Comparison of ENCODE assay signal across 20 cellular contexts in the genomic region with DNA sequence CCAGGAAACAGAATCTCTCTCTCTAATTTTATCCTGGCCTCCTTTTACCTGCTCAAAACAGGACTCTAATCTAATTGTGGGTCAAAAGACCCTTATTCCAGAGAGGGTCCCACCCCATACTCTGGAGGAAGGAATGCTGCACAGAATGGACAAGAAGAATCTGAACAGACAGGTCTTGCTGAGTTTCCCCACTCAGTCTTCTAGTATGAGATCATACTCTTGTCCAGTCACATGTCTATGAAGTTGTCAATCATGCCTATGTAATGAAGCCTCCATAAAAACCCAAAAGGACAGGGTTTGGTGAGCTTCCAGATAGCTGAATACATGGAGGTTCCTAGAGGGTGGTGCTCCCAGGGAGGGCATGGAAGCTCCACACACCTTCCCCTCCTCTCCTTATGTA.
DNase-seq lines count a peak whose midpoint lies in the region; ATAC-seq, FAIRE-seq and TF ChIP-seq lines count a peak whose summit lies in the region.
"Had no signal": no experiment of that assay in that cellular context is flagged by ENCODE, and none has a peak within 500 bp of the region (broad histone marks: within the 10 kb centered on the region; RNA-seq: fewer than 3 reads in every experiment).

No MANE protein-coding gene starts in this region.

- H3K27me3 Mint-ChIP-seq in GM23338 (ENCODE audit: insufficient read depth, low read depth, poor library complexity): peaks cover 2% of the 10 kb centered on the region
- H3K27me3 Mint-ChIP-seq in mesothelial cell of epicardium (ENCODE audit: low read depth): no peaks in the 10 kb centered on the region
- H3K27me3 Mint-ChIP-seq: CD4-positive, CD25-positive, alpha-beta regulatory T cell had no signal

- 0 out of 2 replicates have a peak overlapping the region, but pooled peaks have one; percentile 52 for H2AFZ ChIP-seq in GM23338

- H3K9me3 Mint-ChIP-seq in GM23338 (no peaks in the 10 kb centered on the region), mesothelial cell of epicardium (peaks cover 3% of the 10 kb centered on the region)

- TF ChIP-seq CTCF in GM23338 (conservative IDR thresholded peaks at IDR 0.05; ENCODE audit: low read depth in 2 of 2) (no peak), bronchial epithelial cell (IDR thresholded peaks at IDR 0.05; ENCODE audit: insufficient read depth, low read length, severe bottlenecking) (no peak), mesothelial cell of epicardium (IDR thresholded peaks at IDR 0.05; ENCODE audit: unreplicated experiment) (no peak), brain microvascular endothelial cell (IDR thresholded peaks at IDR 0.05; ENCODE audit: low read depth, low read length, missing control alignments) (no peak), tibial artery (IDR thresholded peaks at IDR 0.05) (no peak)

- in situ Hi-C loops in brain microvascular endothelial cell (cut with HindIII; ENCODE audit: low pct_ligation_motif_present, low sequenced_read_pairs): no loop called here

- H3K36me3 ChIP-seq in GM23338 (ENCODE audit: insufficient read depth) (no peaks in the 10 kb centered on the region), bronchial epithelial cell (ENCODE audit: control insufficient read depth, insufficient read depth, low read length) (no peaks in the 10 kb centered on the region), brain microvascular endothelial cell (replicated peaks) (no peaks in the 10 kb centered on the region), tibial artery (no peaks in the 10 kb centered on the region)
- H3K36me3 ChIP-seq: BE2C had no signal

- no peak overlapping the region for H3K4me2 ChIP-seq in GM23338

- no peak for FAIRE-seq in bronchial epithelial cell (lab: Jason Lieb, UNC)
- FAIRE-seq: GM12878, H1, HTR-8/SVneo had no signal

- H3K27ac ChIP-seq in GM23338 (ENCODE audit: low read depth) (no peak overlapping the region), brain microvascular endothelial cell (no peak overlapping the region), tibial artery (no peak overlapping the region)
- H3K27ac ChIP-seq: HL-60 had no signal

- peaks cover 5% of the 10 kb centered on the region for H3K4me1 Mint-ChIP-seq in GM23338
- H3K4me1 Mint-ChIP-seq in mesothelial cell of epicardium: peaks cover 8% of the 10 kb centered on the region
- H3K4me1 Mint-ChIP-seq: CD4-positive, CD25-positive, alpha-beta regulatory T cell; CD8-positive, alpha-beta memory T cell had no signal

- H3K36me3 Mint-ChIP-seq in GM23338 (ENCODE audit: low read depth) (no peaks in the 10 kb centered on the region; the same call in 2 of the 3 replicates), mesothelial cell of epicardium (no peaks in the 10 kb centered on the region)
- H3K36me3 Mint-ChIP-seq: CD4-positive, CD25-positive, alpha-beta regulatory T cell; CD8-positive, alpha-beta memory T cell had no signal

- H4K20me1 ChIP-seq in GM23338 (replicated peaks; ENCODE audit: insufficient read depth): no peaks in the 10 kb centered on the region

- H3K9me3 ChIP-seq in tibial artery: no peaks in the 10 kb centered on the region
- H3K9me3 ChIP-seq: BE2C had no signal

- intact Hi-C loops in tibial artery (cut with DNase I; ENCODE audit: low total_unique reads): no loop called here

- peaks cover 10% of the 10 kb centered on the region; the same call in 1 of the 2 replicates for H3K4me1 ChIP-seq in GM23338 (ENCODE audit: insufficient read depth)
- H3K4me1 ChIP-seq in tibial artery: no peaks in the 10 kb centered on the region
- H3K4me1 ChIP-seq: BE2C had no signal

- H3K4me3 Mint-ChIP-seq in GM23338 (no peak overlapping the region), mesothelial cell of epicardium (no peak overlapping the region)
- H3K4me3 Mint-ChIP-seq: CD4-positive, CD25-positive, alpha-beta regulatory T cell; CD8-positive, alpha-beta memory T cell; H9 had no signal

- no peaks in the 10 kb centered on the region for H3F3A ChIP-seq in GM23338 (replicated peaks; ENCODE audit: low read depth)

- no peak overlapping the region for H3K4me3 ChIP-seq in GM23338
- no peak overlapping the region for H3K4me3 ChIP-seq in bronchial epithelial cell (ENCODE audit: low read depth, low read length)
- H3K4me3 ChIP-seq in brain microvascular endothelial cell (ENCODE audit: low read depth, low read length): no peak overlapping the region
- H3K4me3 ChIP-seq in tibial artery: no peak overlapping the region
- H3K4me3 ChIP-seq: GM12878 had no signal

- H3K9me2 ChIP-seq in GM23338 (ENCODE audit: insufficient read depth): peaks cover 27% of the 10 kb centered on the region

- ATAC-seq in GM23338: no peak
- ATAC-seq: GM12878 had no signal

- no peaks in the 10 kb centered on the region for H3K79me2 ChIP-seq in GM23338 (replicated peaks; ENCODE audit: insufficient read depth)

- no peak for DNase-seq in GM23338 (ENCODE audit: low spot score)
- DNase-seq in bronchial epithelial cell (ENCODE audit: low read depth): peak; percentile 50
- no peak for DNase-seq in mesothelial cell of epicardium (ENCODE audit: low spot score in 2 of 2, unreplicated experiment in 2 of 2)
- no peak for DNase-seq in brain microvascular endothelial cell
- no peak for DNase-seq in stimulated activated CD8-positive, alpha-beta memory T cell treated with anti-CD3 and anti-CD28 coated beads, Interleukin-4, amount 100 ng/mL, for 48 hours
- no peak for DNase-seq in tibial artery
- DNase-seq: BE2C; C1 segment of cervical spinal cord; CD4-positive, CD25-positive, alpha-beta regulatory T cell; CD8-positive, alpha-beta memory T cell; DMS153; DND-41; EL; H9; IMR-90; KBM-7 had no signal

- no peaks in the 10 kb centered on the region for H3K27me3 ChIP-seq in GM23338 (ENCODE audit: insufficient read depth)
- H3K27me3 ChIP-seq in bronchial epithelial cell (ENCODE audit: control insufficient read depth, insufficient read depth, low read length): no peaks in the 10 kb centered on the region
- H3K27me3 ChIP-seq in brain microvascular endothelial cell (replicated peaks): no peaks in the 10 kb centered on the region
- no peaks in the 10 kb centered on the region for H3K27me3 ChIP-seq in tibial artery
- H3K27me3 ChIP-seq: BE2C had no signal

- H3K27ac Mint-ChIP-seq in GM23338: no peak overlapping the region
- peak overlapping the region; percentile 50 for H3K27ac Mint-ChIP-seq in mesothelial cell of epicardium
- H3K27ac Mint-ChIP-seq: CD4-positive, CD25-positive, alpha-beta regulatory T cell; CD8-positive, alpha-beta memory T cell; H9 had no signal

TF ChIP-seq in GM23338, 12 proteins besides CTCF, POLR2A, EP300 and RAD21 (continues in another document):
- TF ChIP-seq NANOG (IDR thresholded peaks at IDR 0.05; ENCODE audit: borderline replicate concordance): no peak
- TF ChIP-seq, protein P1, sequence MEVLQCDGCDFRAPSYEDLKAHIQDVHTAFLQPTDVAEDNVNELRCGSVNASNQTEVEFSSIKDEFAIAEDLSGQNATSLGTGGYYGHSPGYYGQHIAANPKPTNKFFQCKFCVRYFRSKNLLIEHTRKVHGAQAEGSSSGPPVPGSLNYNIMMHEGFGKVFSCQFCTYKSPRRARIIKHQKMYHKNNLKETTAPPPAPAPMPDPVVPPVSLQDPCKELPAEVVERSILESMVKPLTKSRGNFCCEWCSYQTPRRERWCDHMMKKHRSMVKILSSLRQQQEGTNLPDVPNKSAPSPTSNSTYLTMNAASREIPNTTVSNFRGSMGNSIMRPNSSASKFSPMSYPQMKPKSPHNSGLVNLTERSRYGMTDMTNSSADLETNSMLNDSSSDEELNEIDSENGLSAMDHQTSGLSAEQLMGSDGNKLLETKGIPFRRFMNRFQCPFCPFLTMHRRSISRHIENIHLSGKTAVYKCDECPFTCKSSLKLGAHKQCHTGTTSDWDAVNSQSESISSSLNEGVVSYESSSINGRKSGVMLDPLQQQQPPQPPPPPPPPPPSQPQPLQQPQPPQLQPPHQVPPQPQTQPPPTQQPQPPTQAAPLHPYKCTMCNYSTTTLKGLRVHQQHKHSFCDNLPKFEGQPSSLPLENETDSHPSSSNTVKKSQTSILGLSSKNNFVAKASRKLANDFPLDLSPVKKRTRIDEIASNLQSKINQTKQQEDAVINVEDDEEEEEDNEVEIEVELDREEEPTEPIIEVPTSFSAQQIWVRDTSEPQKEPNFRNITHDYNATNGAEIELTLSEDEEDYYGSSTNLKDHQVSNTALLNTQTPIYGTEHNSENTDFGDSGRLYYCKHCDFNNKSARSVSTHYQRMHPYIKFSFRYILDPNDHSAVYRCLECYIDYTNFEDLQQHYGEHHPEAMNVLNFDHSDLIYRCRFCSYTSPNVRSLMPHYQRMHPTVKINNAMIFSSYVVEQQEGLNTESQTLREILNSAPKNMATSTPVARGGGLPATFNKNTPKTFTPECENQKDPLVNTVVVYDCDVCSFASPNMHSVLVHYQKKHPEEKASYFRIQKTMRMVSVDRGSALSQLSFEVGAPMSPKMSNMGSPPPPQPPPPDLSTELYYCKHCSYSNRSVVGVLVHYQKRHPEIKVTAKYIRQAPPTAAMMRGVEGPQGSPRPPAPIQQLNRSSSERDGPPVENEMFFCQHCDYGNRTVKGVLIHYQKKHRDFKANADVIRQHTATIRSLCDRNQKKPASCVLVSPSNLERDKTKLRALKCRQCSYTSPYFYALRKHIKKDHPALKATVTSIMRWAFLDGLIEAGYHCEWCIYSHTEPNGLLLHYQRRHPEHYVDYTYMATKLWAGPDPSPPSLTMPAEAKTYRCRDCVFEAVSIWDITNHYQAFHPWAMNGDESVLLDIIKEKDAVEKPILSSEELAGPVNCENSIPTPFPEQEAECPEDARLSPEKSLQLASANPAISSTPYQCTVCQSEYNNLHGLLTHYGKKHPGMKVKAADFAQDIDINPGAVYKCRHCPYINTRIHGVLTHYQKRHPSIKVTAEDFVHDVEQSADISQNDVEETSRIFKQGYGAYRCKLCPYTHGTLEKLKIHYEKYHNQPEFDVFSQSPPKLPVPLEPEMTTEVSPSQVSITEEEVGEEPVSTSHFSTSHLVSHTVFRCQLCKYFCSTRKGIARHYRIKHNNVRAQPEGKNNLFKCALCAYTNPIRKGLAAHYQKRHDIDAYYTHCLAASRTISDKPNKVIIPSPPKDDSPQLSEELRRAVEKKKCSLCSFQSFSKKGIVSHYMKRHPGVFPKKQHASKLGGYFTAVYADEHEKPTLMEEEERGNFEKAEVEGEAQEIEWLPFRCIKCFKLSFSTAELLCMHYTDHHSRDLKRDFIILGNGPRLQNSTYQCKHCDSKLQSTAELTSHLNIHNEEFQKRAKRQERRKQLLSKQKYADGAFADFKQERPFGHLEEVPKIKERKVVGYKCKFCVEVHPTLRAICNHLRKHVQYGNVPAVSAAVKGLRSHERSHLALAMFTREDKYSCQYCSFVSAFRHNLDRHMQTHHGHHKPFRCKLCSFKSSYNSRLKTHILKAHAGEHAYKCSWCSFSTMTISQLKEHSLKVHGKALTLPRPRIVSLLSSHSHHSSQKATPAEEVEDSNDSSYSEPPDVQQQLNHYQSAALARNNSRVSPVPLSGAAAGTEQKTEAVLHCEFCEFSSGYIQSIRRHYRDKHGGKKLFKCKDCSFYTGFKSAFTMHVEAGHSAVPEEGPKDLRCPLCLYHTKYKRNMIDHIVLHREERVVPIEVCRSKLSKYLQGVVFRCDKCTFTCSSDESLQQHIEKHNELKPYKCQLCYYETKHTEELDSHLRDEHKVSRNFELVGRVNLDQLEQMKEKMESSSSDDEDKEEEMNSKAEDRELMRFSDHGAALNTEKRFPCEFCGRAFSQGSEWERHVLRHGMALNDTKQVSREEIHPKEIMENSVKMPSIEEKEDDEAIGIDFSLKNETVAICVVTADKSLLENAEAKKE (CRISPR knock-in tag; IDR thresholded peaks at IDR 0.05): no peak
